ENCODE assay signal across 14 cellular contexts in genomic region chr2:74708883-74709282, GRCh38. TPM values are rescaled to one million over a fixed set of nuclear protein-coding genes. Genes with fewer than 3 reads are reported as not detected.
DNase-seq lines count a peak whose midpoint lies in the region; ATAC-seq, FAIRE-seq and TF ChIP-seq lines count a peak whose summit lies in the region.
"Had no signal": no experiment of that assay in that cellular context is flagged by ENCODE, and none has a peak within 500 bp of the region (broad histone marks: within the 10 kb centered on the region; RNA-seq: fewer than 3 reads in every experiment).

No MANE protein-coding gene starts in this region.

- no peak overlapping the region for H3K4me3 ChIP-seq in HepG2 (replicated peaks in 1 of 3; ENCODE audit: insufficient read depth in 1 of 3, low read depth in 2 of 3, low read length in 3 of 3)
- H3K4me3 ChIP-seq in right lobe of liver: no peak overlapping the region
- H3K4me3 ChIP-seq in epithelial cell of proximal tubule (ENCODE audit: low read depth, low read length): no peak overlapping the region
- no peak overlapping the region for H3K4me3 ChIP-seq in thyroid gland (replicated peaks in 1 of 3)

- no peaks in the 10 kb centered on the region for H3K9me3 ChIP-seq in HepG2 (ENCODE audit: low read length)
- no peaks in the 10 kb centered on the region for H3K9me3 ChIP-seq in right lobe of liver
- no peaks in the 10 kb centered on the region for H3K9me3 ChIP-seq in thyroid gland

- in situ Hi-C loops in HepG2 (cut with HindIII; ENCODE audit: extremely low pct_ligation_motif_present, low pct_unique_long_range_greater_than_20kb): no loop called here

- TF ChIP-seq CTCF in HepG2 (CRISPR knock-in tag; IDR thresholded peaks at IDR 0.05) (no peak), right lobe of liver (IDR thresholded peaks at IDR 0.05) (no peak), epithelial cell of proximal tubule (conservative IDR thresholded peaks at IDR 0.05; ENCODE audit: low read depth, low read length) (no peak), thyroid gland (IDR thresholded peaks at IDR 0.05) (no peak)

- H3K4me1 ChIP-seq in HepG2 (ENCODE audit: insufficient read depth, low read length) (peaks cover 9% of the 10 kb centered on the region), right lobe of liver (no peaks in the 10 kb centered on the region), thyroid gland (no peaks in the 10 kb centered on the region)

- H3K79me2 ChIP-seq in HepG2 (ENCODE audit: insufficient read depth, low read length): no peaks in the 10 kb centered on the region

- no TSS peak for BruUV-seq in HepG2 (replicated peaks; lab: Mats Ljungman, UMichigan)

- no peak overlapping the region for H3K27ac ChIP-seq in HepG2 (ENCODE audit: extremely low read length, insufficient read depth, low read length)
- H3K27ac ChIP-seq in right lobe of liver: no peak overlapping the region
- H3K27ac ChIP-seq in thyroid gland: no peak overlapping the region

- H3K9ac ChIP-seq in HepG2 (ENCODE audit: insufficient read depth, low read depth, low read length): no peak overlapping the region

- DNase-seq in HepG2 (ENCODE audit: low spot score): peak; percentile 35
- no peak for DNase-seq in right lobe of liver
- DNase-seq in RCC 7860 (ENCODE audit: low spot score): peak; percentile 65
- DNase-seq in epithelial cell of proximal tubule (ENCODE audit: low read depth): peak; percentile 76
- DNase-seq in thyroid gland: peak; percentile 43 to 52
- no peak for DNase-seq in frontal cortex (ENCODE audit: low spot score in 2 of 2)
- DNase-seq: activated CD4-positive, alpha-beta T cell treated with anti-CD3 and anti-CD28 coated beads, Interleukin-2, amount 50 U/mL, for 48 hours; activated gamma-delta T cell treated with Interleukin-2 at 50 U/mL for 16 hours; cerebellar nuclear complex; NCI-H187 treated with DMSO at 0.1 percent for 48 hours; stimulated activated CD4-positive, alpha-beta T cell treated with anti-CD3 and anti-CD28 coated beads, Interleukin-4, amount 100 ng/mL, for 4 hours; T-helper 2 cell had no signal

- TF ChIP-seq EP300 in HepG2 (IDR thresholded peaks at IDR 0.05; ENCODE audit: low read depth in 2 of 2, low read length in 2 of 2) (no peak), HepG2 (CRISPR knock-in tag; IDR thresholded peaks at IDR 0.05; ENCODE audit: borderline replicate concordance) (no peak)

- no peaks in the 10 kb centered on the region for H4K20me1 ChIP-seq in HepG2 (ENCODE audit: insufficient read depth, low read length)

- no peak overlapping the region for H2AFZ ChIP-seq in HepG2 (ENCODE audit: low read length)

- ATAC-seq in HepG2 (no peak), right lobe of liver (no peak), HG02588 (IDR thresholded peaks at IDR 0.05; ENCODE audit: unreplicated experiment) (no peak), GM18519 (IDR thresholded peaks at IDR 0.05; ENCODE audit: low FRiP score, unreplicated experiment) (no peak)

- H3K27me3 ChIP-seq in HepG2 (ENCODE audit: control insufficient read depth in 1 of 2, insufficient read depth in 2 of 2, low read length in 2 of 2) (peaks cover 1 to 26% of the 10 kb centered on the region in 2 experiments; a peak in 3 of 5 replicates), right lobe of liver (no peaks in the 10 kb centered on the region), thyroid gland (no peaks in the 10 kb centered on the region)

- intact Hi-C loops in HepG2 (cut with micrococcal nuclease; ENCODE audit: unreplicated experiment) (no loop called here), right lobe of liver (cut with DNase I) (no loop called here), thyroid gland (cut with DNase I) (no loop called here)

- 37% methylated on average over 4 of the region's 4 CpGs for WGBS in HepG2 (ENCODE audit: low lambda C conversion rate)
- 33% methylated on average over 3 of the region's 4 CpGs for WGBS in right lobe of liver (ENCODE audit: insufficient coverage, low coverage, low lambda C conversion rate, missing lambda C conversion rate)
- WGBS in thyroid gland, 2 donors: 63 to 73% methylated on average over 4 of the region's 4 CpGs

- POLR2A ChIA-PET in HepG2 (lab: Yijun Ruan, JAX): interaction anchor here (0.6 kb wide), 1 partner anchor 129 kb away, joined by 5 read pairs; no protein-coding TSS in a partner anchor

- no peak for FAIRE-seq in HepG2 (lab: Jason Lieb, UNC)
- FAIRE-seq in RCC 7860 (lab: Jason Lieb, UNC): peak; percentile 88
- FAIRE-seq in frontal cortex (lab: Jason Lieb, UNC): no peak

- H3K36me3 ChIP-seq in HepG2 (replicated peaks in 1 of 2; ENCODE audit: control insufficient read depth in 1 of 2, insufficient read depth in 2 of 2, low read length in 2 of 2) (no peaks in the 10 kb centered on the region), right lobe of liver (no peaks in the 10 kb centered on the region), thyroid gland (no peaks in the 10 kb centered on the region)

- TF ChIP-seq POLR2A in HepG2 (IDR thresholded peaks at IDR 0.05; ENCODE audit: insufficient read depth in 1 of 2, low read depth in 2 of 2, low read length in 2 of 2): no peak
- no peak for TF ChIP-seq POLR2A in right lobe of liver (IDR thresholded peaks at IDR 0.05)
- no peak for TF ChIP-seq POLR2A in thyroid gland (IDR thresholded peaks at IDR 0.05)

- no peak overlapping the region for H3K4me2 ChIP-seq in HepG2 (ENCODE audit: low read depth, low read length)

- TF ChIP-seq RAD21 in HepG2 (CRISPR knock-in tag; IDR thresholded peaks at IDR 0.05): no peak

- CTCF ChIA-PET in HepG2 (lab: Yijun Ruan, JAX; ENCODE audit: low intra/inter-chr PET ratio, low total read pairs): no interaction called here

TF ChIP-seq in HepG2, 621 proteins besides CTCF, POLR2A, EP300 and RAD21 (continues in another document):
- peak; percentile 56; the same call in 1 of the 2 replicates for TF ChIP-seq ZNF460 (CRISPR knock-in tag; IDR thresholded peaks at IDR 0.05; ENCODE audit: borderline replicate concordance)
- TF ChIP-seq GATAD2A (CRISPR knock-in tag; IDR thresholded peaks at IDR 0.05): peak; percentile 35; the same call in 1 of the 2 replicates
- TF ChIP-seq ARID5B (CRISPR knock-in tag; IDR thresholded peaks at IDR 0.05): 0 out of 2 replicates have a peak, but pooled peaks have one; percentile 11
- no peak for TF ChIP-seq FOSL2 (CRISPR knock-in tag; IDR thresholded peaks at IDR 0.05)
- peak; percentile 69 for TF ChIP-seq CEBPG (CRISPR knock-in tag; IDR thresholded peaks at IDR 0.05)

RNA-seq across cellular contexts. Expression of gene SEMA4F, which starts 54.8 kb away (rescaled TPM):
- total RNA-seq in HepG2 (2016; rRNA removed; fragmentation: Illumina TruSeq; extraction: Trizol): 4.0 and 7.1 TPM in 2 replicates
- total RNA-seq in HepG2 (2016; cell fraction: cytosol; rRNA removed; fragmentation: Illumina TruSeq; extraction: Trizol; ENCODE audit: low read depth): 1.1 and 1.6 TPM in 2 replicates
- 3.3 and 6.9 TPM in 2 replicates for total RNA-seq in HepG2 (2016; cell fraction: insoluble cytoplasmic fraction; rRNA removed; fragmentation: Illumina TruSeq; extraction: Trizol)
- total RNA-seq in HepG2 (2016; cell fraction: membrane; rRNA removed; fragmentation: Illumina TruSeq; extraction: Trizol): 4.4 and 4.5 TPM in 2 replicates
- 7.5 and 9.3 TPM in 2 replicates for total RNA-seq in HepG2 (2016; cell fraction: nucleus; rRNA removed; fragmentation: Illumina TruSeq; extraction: Trizol)
- 10.3 and 10.6 TPM in 2 replicates for polyA plus RNA-seq in HepG2 (2011; rRNA removed)
- 10.3 and 10.4 TPM in 2 replicates for polyA plus RNA-seq in HepG2 (2011; cell fraction: cytosol; rRNA removed)
- polyA plus RNA-seq in HepG2 (2011; cell fraction: nucleus; rRNA removed): 13.5 and 16.0 TPM in 2 replicates
- polyA plus RNA-seq in HepG2 (2012): 5.5 and 6.6 TPM in 2 replicates
- 1.4 and 1.5 TPM in 2 replicates for polyA plus RNA-seq in HepG2 (2016; cell fraction: cytosol; fragmentation: Illumina TruSeq; extraction: Trizol; ENCODE audit: low read depth)
- 3.4 and 4.1 TPM in 2 replicates for polyA plus RNA-seq in HepG2 (2016; cell fraction: insoluble cytoplasmic fraction; fragmentation: Illumina TruSeq; extraction: Trizol; ENCODE audit: low read depth)
- 3.4 and 4.6 TPM in 2 replicates for polyA plus RNA-seq in HepG2 (2016; cell fraction: membrane; fragmentation: Illumina TruSeq; extraction: Trizol; ENCODE audit: low read depth)
- polyA plus RNA-seq in HepG2 (2016; cell fraction: nucleus; fragmentation: Illumina TruSeq; extraction: Trizol; ENCODE audit: insufficient read depth, low read depth): 10.3 and 10.9 TPM in 2 replicates
- 4.0 and 21.9 TPM in 2 replicates for polyA minus RNA-seq in HepG2 (2011; rRNA and poly(A)+ RNA removed; ENCODE audit: low replicate concordance)
- 4.8 and 5.8 TPM in 2 replicates for polyA minus RNA-seq in HepG2 (2011; cell fraction: cytosol; rRNA and poly(A)+ RNA removed)
- 6.1 and 7.2 TPM in 2 replicates for polyA minus RNA-seq in HepG2 (2011; cell fraction: nucleus; rRNA and poly(A)+ RNA removed)
- total RNA-seq in right lobe of liver: 1 to 10 TPM; 1.1 to 2.3 (median 1.6) TPM
- total RNA-seq in epithelial cell of proximal tubule: 10.3 and 13.8 TPM in 2 replicates
- total RNA-seq in thyroid gland: 1 to 10 TPM; 4.3 to 7.2 (median 6.1) TPM
- total RNA-seq in frontal cortex: 14.7 TPM

Comparison
In these comparisons a context has a peak if more than half of its experiments do, and no peak if none do; other contexts are left out.
1. DNase-seq: peak in HepG2 (single experiment), RCC 7860 (single experiment), epithelial cell of proximal tubule (single experiment) and thyroid gland (2 of 2); none in right lobe of liver (0 of 3) and frontal cortex (0 of 2).